8 cellular contexts compared by ENCODE assay signal in genomic region chr12:109880049-109880931, GRCh38. TPM values are rescaled to one million over a fixed set of nuclear protein-coding genes. Genes with fewer than 3 reads are reported as not detected.
DNase-seq lines count a peak whose midpoint lies in the region; ATAC-seq and TF ChIP-seq lines count a peak whose summit lies in the region.

GLTP (minus strand) TSS chr12:109880541; CDS start chr12:109880374, 167 bp downstream.

- no peaks in the 10 kb centered on the region for H3K36me3 Mint-ChIP-seq in chondrocyte (ENCODE audit: low read depth)

- H3K27ac Mint-ChIP-seq in chondrocyte (ENCODE audit: unreplicated experiment): peak within 1 kb of the TSS; percentile 76

- H3K27me3 ChIP-seq in AG04450 (ENCODE audit: control insufficient read depth, insufficient read depth, low read length): no peaks in the 10 kb centered on the region

- H3K27ac ChIP-seq in AG04450 (ENCODE audit: low read depth, low read length): peak within 1 kb of the TSS; percentile 11

- peak within 1 kb of the TSS; percentile 89 for H3K4me3 ChIP-seq in AG04450 (ENCODE audit: low read depth, low read length)

- no peak for DNase-seq in AG04450 (ENCODE audit: low read depth, low spot score)
- DNase-seq in NCI-H226: peak; percentile 72
- DNase-seq in activated CD4-positive, alpha-beta T cell treated with anti-CD3 and anti-CD28 coated beads for 1 hour: peak; percentile 84
- no peak for DNase-seq in chondrocyte (ENCODE audit: low spot score)
- peak; percentile 77 for DNase-seq in kidney glomerular epithelial cell (lab: John Stamatoyannopoulos, UW)
- DNase-seq in stimulated activated CD4-positive, alpha-beta T cell treated with anti-CD3 and anti-CD28 coated beads, Interleukin-1b, Interleukin-23, amount 100 ng/mL, for 1 hour (ENCODE audit: low read depth in 2 of 2): peak; percentile 76 to 79

- CTCF ChIA-PET in AG04450 (lab: Charles Lee): interaction anchor here (0.7 to 2.7 kb wide), 3 partner anchors 13 to 75 kb away, joined by 3 to 13 read pairs (median 11); no protein-coding TSS in a partner anchor

- H3K4me1 Mint-ChIP-seq in chondrocyte (ENCODE audit: low read depth): peaks cover 43% of the 10 kb centered on the region

- POLR2A ChIA-PET in AG04450 (lab: Yijun Ruan, JAX): no interaction called here

- H3K4me3 Mint-ChIP-seq in chondrocyte (ENCODE audit: unreplicated experiment): peak within 1 kb of the TSS; percentile 100

- no peaks in the 10 kb centered on the region for H3K27me3 Mint-ChIP-seq in chondrocyte (ENCODE audit: low read depth)

- peaks cover 3% of the 10 kb centered on the region; the same call in 1 of the 2 replicates for H3K9me3 ChIP-seq in AG04450 (ENCODE audit: control insufficient read depth, insufficient read depth, low read length)

- ATAC-seq in GM18873 (IDR thresholded peaks at IDR 0.05; ENCODE audit: low FRiP score, unreplicated experiment): peak; percentile 83
- ATAC-seq in HG03135 (IDR thresholded peaks at IDR 0.05; ENCODE audit: unreplicated experiment): peak; percentile 92

- no peaks in the 10 kb centered on the region for H3K9me3 Mint-ChIP-seq in chondrocyte (ENCODE audit: low read depth)

- TF ChIP-seq CTCF in AG04450 (IDR thresholded peaks at IDR 0.05; ENCODE audit: low read depth, low read length): 0 out of 2 replicates have a peak, but pooled peaks have one; percentile 19
- TF ChIP-seq CTCF in chondrocyte (IDR thresholded peaks at IDR 0.05): peak; percentile 76

RNA-seq across cellular contexts. Expression of gene GLTP, which starts in this region (rescaled TPM):
- 28.8 and 30.3 TPM in 2 replicates for polyA plus RNA-seq in AG04450 (2011; rRNA removed)
- polyA minus RNA-seq in AG04450 (2011; rRNA and poly(A)+ RNA removed): 63.5 and 102 TPM in 2 replicates
- total RNA-seq in chondrocyte: 38.7 to 40.7 TPM (median 40.5 TPM) in 3 replicates

Comparison
In these comparisons a context has a peak if more than half of its experiments do, and no peak if none do; other contexts are left out.
1. DNase-seq: peak in NCI-H226 (single experiment), activated CD4-positive, alpha-beta T cell treated with anti-CD3 and anti-CD28 coated beads for 1 hour (single experiment), kidney glomerular epithelial cell (single experiment) and stimulated activated CD4-positive, alpha-beta T cell treated with anti-CD3 and anti-CD28 coated beads, Interleukin-1b, Interleukin-23, amount 100 ng/mL, for 1 hour (2 of 2); none in AG04450 (single experiment) and chondrocyte (single experiment).